ENCODE assay signal across 9 cellular contexts in the genomic region with DNA sequence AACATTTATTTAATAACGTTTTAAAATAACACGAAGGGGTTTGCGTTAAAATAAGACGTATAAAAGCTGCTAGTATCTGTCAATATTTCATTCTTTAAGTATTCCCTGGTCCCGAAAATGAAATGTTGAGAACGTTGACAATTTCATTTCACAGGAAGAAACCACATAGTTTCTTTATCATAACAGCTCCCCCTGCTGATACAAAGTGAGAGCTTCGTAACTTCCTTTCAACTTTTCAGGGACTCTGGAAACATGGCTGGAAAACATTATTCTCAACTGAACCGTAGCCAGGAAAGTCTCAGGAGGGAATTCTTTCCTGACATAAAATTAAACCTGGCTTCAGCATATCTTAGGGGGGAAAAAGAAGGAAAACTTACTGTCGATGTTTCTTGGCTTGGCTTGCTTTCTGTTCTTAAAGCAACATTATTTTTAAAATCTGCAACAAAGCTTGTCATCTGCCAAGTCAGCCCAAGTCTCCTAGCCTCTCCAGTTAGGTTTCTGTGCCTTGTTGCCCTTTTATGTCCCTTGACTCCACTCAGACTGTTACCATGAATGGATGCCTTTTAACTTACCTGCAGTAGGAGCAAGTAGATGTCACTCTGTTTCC.
DNase-seq lines count a peak whose midpoint lies in the region; ATAC-seq, FAIRE-seq and TF ChIP-seq lines count a peak whose summit lies in the region.
"Had no signal": no experiment of that assay in that cellular context is flagged by ENCODE, and none has a peak within 500 bp of the region (broad histone marks: within the 10 kb centered on the region; RNA-seq: fewer than 3 reads in every experiment).

No MANE protein-coding gene starts in this region.

- CTCF ChIA-PET in BJ (lab: Yijun Ruan, JAX): interaction anchor here (0.7 to 3.0 kb wide), 34 partner anchors 8 to 330 kb away, joined by 3 to 64 read pairs (median 4); a partner anchor contains a TSS

- H3K36me3 Mint-ChIP-seq in stimulated activated naive B cell treated with anti-CD40 and anti-IgM and Interleukin-4, amounts not matched to agents 10 μg/mL and 1 μg/mL and 100 μg/mL, for 72 hours: no peaks in the 10 kb centered on the region

- H3K36me3 ChIP-seq in BJ (ENCODE audit: control insufficient read depth, insufficient read depth, low read length) (no peaks in the 10 kb centered on the region), NT2/D1 (ENCODE audit: insufficient read depth, insufficient read length, low read length) (no peaks in the 10 kb centered on the region), bronchial epithelial cell (ENCODE audit: control insufficient read depth, insufficient read depth, low read length) (no peaks in the 10 kb centered on the region), thyroid gland (no peaks in the 10 kb centered on the region)

- TF ChIP-seq CTCF in BJ (IDR thresholded peaks at IDR 0.05; ENCODE audit: insufficient read depth, low read depth, low read length) (peak; percentile 67), bronchial epithelial cell (IDR thresholded peaks at IDR 0.05; ENCODE audit: insufficient read depth, low read length, severe bottlenecking) (peak; percentile 58), thyroid gland (IDR thresholded peaks at IDR 0.05) (peak in 5 of 6 experiments; percentile 25 to 78 (median 73))

- peak overlapping the region in 1 of 3 donors; percentile 19 for H3K27ac ChIP-seq in thyroid gland

- peaks cover 7 to 8% of the 10 kb centered on the region in 2 donors for H3K27me3 Mint-ChIP-seq in stimulated activated naive B cell treated with anti-CD40 and anti-IgM and Interleukin-4, amounts not matched to agents 10 μg/mL and 1 μg/mL and 100 μg/mL, for 72 hours

- H3K4me3 ChIP-seq in BJ (ENCODE audit: low read depth, low read length): no peak overlapping the region
- H3K4me3 ChIP-seq in NT2/D1 (ENCODE audit: insufficient read length, low read depth): no peak overlapping the region
- H3K4me3 ChIP-seq in bronchial epithelial cell (ENCODE audit: low read depth, low read length): no peak overlapping the region
- H3K4me3 ChIP-seq in thyroid gland (replicated peaks in 1 of 3): no peak overlapping the region
- H3K4me3 ChIP-seq: skin epidermis had no signal

- H3K9ac ChIP-seq in NT2/D1 (ENCODE audit: insufficient read length, low read depth): no peak overlapping the region

- POLR2A ChIA-PET in BJ (lab: Charles Lee): interaction anchor here (0.5 to 1.8 kb wide), 4 partner anchors 123 to 146 kb away, joined by 3 to 11 read pairs (median 5); a partner anchor contains a TSS

- TF ChIP-seq POLR2A in thyroid gland (IDR thresholded peaks at IDR 0.05): no peak

- H3K4me3 Mint-ChIP-seq in stimulated activated naive B cell treated with anti-CD40 and anti-IgM and Interleukin-4, amounts not matched to agents 10 μg/mL and 1 μg/mL and 100 μg/mL, for 72 hours: no peak overlapping the region

- H3K4me1 ChIP-seq in NT2/D1 (ENCODE audit: insufficient read depth, insufficient read length) (no peaks in the 10 kb centered on the region), thyroid gland (peaks cover 0 to 1% of the 10 kb centered on the region in 2 donors)

- H3K9me3 ChIP-seq in NT2/D1 (ENCODE audit: insufficient read depth, low read length) (no peaks in the 10 kb centered on the region), thyroid gland (no peaks in the 10 kb centered on the region)

- peak; percentile 80 for ATAC-seq in left colon
- no peak for ATAC-seq in stimulated activated naive B cell treated with anti-CD40 and anti-IgM and Interleukin-4, amounts not matched to agents 10 μg/mL and 1 μg/mL and 100 μg/mL, for 72 hours (replicated peaks)

- peaks cover 0 to 2% of the 10 kb centered on the region in 2 donors for H3K9me3 Mint-ChIP-seq in stimulated activated naive B cell treated with anti-CD40 and anti-IgM and Interleukin-4, amounts not matched to agents 10 μg/mL and 1 μg/mL and 100 μg/mL, for 72 hours

- H3K4me1 Mint-ChIP-seq in stimulated activated naive B cell treated with anti-CD40 and anti-IgM and Interleukin-4, amounts not matched to agents 10 μg/mL and 1 μg/mL and 100 μg/mL, for 72 hours: peaks cover 0 to 1% of the 10 kb centered on the region in 2 donors

- no peak overlapping the region for H3K27ac Mint-ChIP-seq in stimulated activated naive B cell treated with anti-CD40 and anti-IgM and Interleukin-4, amounts not matched to agents 10 μg/mL and 1 μg/mL and 100 μg/mL, for 72 hours

- H3K27me3 ChIP-seq in BJ (ENCODE audit: control insufficient read depth, insufficient read depth, low read length): no peaks in the 10 kb centered on the region
- no peaks in the 10 kb centered on the region for H3K27me3 ChIP-seq in NT2/D1 (ENCODE audit: insufficient read depth, insufficient read length)
- H3K27me3 ChIP-seq in bronchial epithelial cell (ENCODE audit: control insufficient read depth, insufficient read depth, low read length): no peaks in the 10 kb centered on the region
- no peaks in the 10 kb centered on the region for H3K27me3 ChIP-seq in thyroid gland

- DNase-seq in BJ (ENCODE audit: low read depth) (no peak), GM19239 (ENCODE audit: insufficient read length, low spot score) (peak; percentile 8), NT2/D1 (ENCODE audit: low read depth, low spot score) (peak; percentile 13), bronchial epithelial cell (ENCODE audit: low read depth) (peak; percentile 53), left colon (no peak), thyroid gland (peak in 1 of 2 donors; percentile 8)
- no peak for DNase-seq in activated CD4-positive, CD25-positive, alpha-beta regulatory T cell (lab: John Stamatoyannopoulos, UW)
- DNase-seq in stimulated activated naive B cell treated with anti-CD40 and anti-IgM and Interleukin-4, amounts not matched to agents 10 μg/mL and 1 μg/mL and 100 μg/mL, for 72 hours: no peak

- no peak for FAIRE-seq in GM19239 (lab: Jason Lieb, UNC)
- FAIRE-seq in bronchial epithelial cell (lab: Jason Lieb, UNC): no peak

- intact Hi-C loops in left colon (cut with DNase I, micrococcal nuclease): loop anchor here (5.0 to 10.0 kb wide), 2 partner anchors 170 to 173 kb away; no protein-coding TSS in a partner anchor
- intact Hi-C loops in thyroid gland (cut with DNase I): loop anchor here (2.0 to 5.0 kb wide), 2 partner anchors 171 to 330 kb away; a partner anchor contains a TSS

- 2% methylated on average over 9 of the region's 9 CpGs for WGBS in thyroid gland, 2 donors

Comparison
In these comparisons a context has a peak if more than half of its experiments do, and no peak if none do; other contexts are left out.
1. DNase-seq: peak in GM19239 (single experiment), NT2/D1 (single experiment) and bronchial epithelial cell (single experiment); none in BJ (single experiment), left colon (0 of 2), activated CD4-positive, CD25-positive, alpha-beta regulatory T cell (0 of 4) and stimulated activated naive B cell treated with anti-CD40 and anti-IgM and Interleukin-4, amounts not matched to agents 10 μg/mL and 1 μg/mL and 100 μg/mL, for 72 hours (single experiment).
2. Peak in every context shown above with its lines, with median percentiles within 50 percentile points of each other: CTCF ChIP-seq.